ENCODE assay signal across 6 cellular contexts in the genomic region with DNA sequence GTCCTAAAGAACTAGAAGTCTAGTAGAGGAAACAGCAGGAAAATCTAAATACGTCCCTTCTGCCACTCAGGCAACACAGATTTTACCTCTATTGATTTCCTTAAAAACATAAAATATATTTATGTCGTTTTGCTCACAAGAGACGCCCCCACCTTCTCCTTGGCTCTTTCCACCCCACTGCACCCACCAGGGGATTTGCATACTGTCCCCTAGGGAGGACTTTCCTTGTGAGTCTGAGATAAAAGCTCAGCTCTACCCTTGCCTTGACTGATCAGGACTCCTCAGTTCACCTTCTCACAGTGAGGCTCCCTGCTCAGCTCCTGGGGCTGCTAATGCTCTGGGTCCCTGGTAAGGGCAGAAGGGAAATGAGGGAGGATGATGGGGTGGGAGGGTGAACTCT.
A peak's percentile ranks its signal among the peaks of the same experiment; 100 is the strongest.
DNase-seq lines count a peak whose midpoint lies in the region; ATAC-seq and TF ChIP-seq lines count a peak whose summit lies in the region.
"Not testable (repeated sequence)": the region's sequence is repeated elsewhere in the genome, so short reads cannot be mapped to it uniquely, and the experiment has no call there.

No MANE protein-coding gene starts in this region.

- H4K20me1 ChIP-seq in BLaER1; DOHH2 (ENCODE audit: control insufficient read depth, insufficient read depth, low read depth, low read length); Karpas-422 (ENCODE audit: insufficient read depth, low read depth, low read length); OCI-LY7 (ENCODE audit: insufficient read depth, low read length): not testable (repeated sequence)

- H3K4me3 Mint-ChIP-seq in activated B cell treated with CpG ODN at 0.5 μM for 24 hours (peak overlapping the region; percentile 30), naive B cell (peak overlapping the region in 7 of 8 donors; percentile 20 to 79 (median 68))

- TF ChIP-seq CTCF in DOHH2 (IDR thresholded peaks at IDR 0.05; ENCODE audit: low read depth, low read length, poor library complexity, severe bottlenecking); OCI-LY7 (conservative IDR thresholded peaks at IDR 0.05; ENCODE audit: low read length); activated B cell treated with CpG ODN at 0.5 μM for 24 hours (IDR thresholded peaks at IDR 0.05): not testable (repeated sequence)

- H3K27me3 ChIP-seq in BLaER1; DOHH2 (ENCODE audit: control insufficient read depth, low read length); Karpas-422 (ENCODE audit: low read length): not testable (repeated sequence)

- not testable (repeated sequence) for H3K9me3 Mint-ChIP-seq in activated B cell treated with CpG ODN at 0.5 μM for 24 hours, naive B cell

- not testable (repeated sequence) for H3K36me3 Mint-ChIP-seq in activated B cell treated with CpG ODN at 0.5 μM for 24 hours (ENCODE audit: low read depth); naive B cell

- POLR2A ChIA-PET in OCI-LY7 (lab: Charles Lee); activated B cell treated with CpG ODN at 0.5 μM for 24 hours (lab: Charles Lee): not testable (repeated sequence)

- CTCF ChIA-PET in OCI-LY7 (lab: Charles Lee; ENCODE audit: unreplicated experiment); activated B cell treated with CpG ODN at 0.5 μM for 24 hours (lab: Charles Lee): not testable (repeated sequence)

- not testable (repeated sequence) for H3K9me2 ChIP-seq in DOHH2 (replicated peaks; ENCODE audit: control insufficient read depth, low read length); Karpas-422 (replicated peaks; ENCODE audit: insufficient read depth, low read length); OCI-LY7 (ENCODE audit: insufficient read depth, low read length)

- intact Hi-C loops in OCI-LY7 (cut with micrococcal nuclease; ENCODE audit: unreplicated experiment) = loop anchor here (10.0 kb wide), 1 partner anchor 145 kb away; no protein-coding TSS in a partner anchor
- intact Hi-C loops in activated B cell treated with CpG ODN at 0.5 μM for 24 hours (cut with micrococcal nuclease) = not testable (repeated sequence)

- DNase-seq in Karpas-422; OCI-LY7 (ENCODE audit: low spot score); activated B cell treated with CpG ODN at 0.5 μM for 24 hours: not testable (repeated sequence)
- DNase-seq in naive B cell = peak; percentile 38

- not testable (repeated sequence) for H3F3A ChIP-seq in DOHH2 (ENCODE audit: control insufficient read depth, insufficient read depth)

- ATAC-seq in activated B cell treated with CpG ODN at 0.5 μM for 24 hours (ENCODE audit: low read depth) (peak; percentile 34), naive B cell (ENCODE audit: low read depth in 2 of 2) (peak; percentile 52 to 55)

- not testable (repeated sequence) for H3K9ac ChIP-seq in BLaER1
- H3K9ac ChIP-seq in Karpas-422 (ENCODE audit: low read length) = peak overlapping the region; percentile 59

- H3K4me3 ChIP-seq in BLaER1 = not testable (repeated sequence)
- H3K4me3 ChIP-seq in DOHH2 (ENCODE audit: low read length) (peak overlapping the region; percentile 58), Karpas-422 (ENCODE audit: low read length) (peak overlapping the region; percentile 44; the same call in 1 of the 2 replicates), OCI-LY7 (ENCODE audit: low read depth, low read length, poor library complexity, severe bottlenecking) (peak overlapping the region; percentile 51)

- H3K4me2 ChIP-seq in BLaER1 (peak overlapping the region; percentile 43; the same call in 1 of the 2 replicates), DOHH2 (ENCODE audit: low read length) (peak overlapping the region; percentile 65), Karpas-422 (ENCODE audit: low read depth, low read length, poor library complexity, severe bottlenecking) (peak overlapping the region; percentile 59), OCI-LY7 (ENCODE audit: low read length) (peak overlapping the region; percentile 51)

- not testable (repeated sequence) for H2AFZ ChIP-seq in Karpas-422 (ENCODE audit: low read length); OCI-LY7 (ENCODE audit: low read length)

- H3K4me1 ChIP-seq in BLaER1 = peaks cover 10% of the 10 kb centered on the region
- H3K4me1 ChIP-seq in DOHH2 (ENCODE audit: control insufficient read depth, low read length) = peaks cover 23% of the 10 kb centered on the region
- H3K4me1 ChIP-seq in Karpas-422 (ENCODE audit: low read length) = peaks cover 22% of the 10 kb centered on the region
- H3K4me1 ChIP-seq in OCI-LY7 (ENCODE audit: insufficient read depth, low read length, poor library complexity, severe bottlenecking) = peaks cover 30% of the 10 kb centered on the region

- H3K27ac Mint-ChIP-seq in activated B cell treated with CpG ODN at 0.5 μM for 24 hours (peak overlapping the region; percentile 16), naive B cell (peak overlapping the region in 2 of 6 donors; percentile 54 to 63)

- not testable (repeated sequence) for H3K36me3 ChIP-seq in BLaER1; DOHH2 (ENCODE audit: control insufficient read depth, low read length); Karpas-422 (ENCODE audit: insufficient read depth, low read length); OCI-LY7 (ENCODE audit: insufficient read depth, low read length)

- not testable (repeated sequence) for H3K27me3 Mint-ChIP-seq in activated B cell treated with CpG ODN at 0.5 μM for 24 hours
- H3K27me3 Mint-ChIP-seq in naive B cell = peaks cover 0 to 11% (median 5%) of the 10 kb centered on the region in 3 donors

- H3K9me3 ChIP-seq in BLaER1; DOHH2 (ENCODE audit: control insufficient read depth, insufficient read depth, low read length); Karpas-422 (ENCODE audit: low read length); OCI-LY7 (ENCODE audit: low read length): not testable (repeated sequence)

- peaks cover 21% of the 10 kb centered on the region for H3K4me1 Mint-ChIP-seq in activated B cell treated with CpG ODN at 0.5 μM for 24 hours
- H3K4me1 Mint-ChIP-seq in naive B cell = peaks cover 13 to 15% (median 14%) of the 10 kb centered on the region in 3 donors

- BruUV-seq in OCI-LY7 (replicated peaks; lab: Mats Ljungman, UMichigan) = not testable (repeated sequence)

- H3K79me2 ChIP-seq in DOHH2 (ENCODE audit: control insufficient read depth, low read length); Karpas-422 (ENCODE audit: low read length); OCI-LY7 (ENCODE audit: insufficient read depth, low read depth, low read length): not testable (repeated sequence)

- H3K27ac ChIP-seq in BLaER1 = not testable (repeated sequence)
- H3K27ac ChIP-seq in DOHH2 (ENCODE audit: low read depth, low read length) (peak overlapping the region; percentile 54), Karpas-422 (ENCODE audit: low read length) (peak overlapping the region; percentile 76), OCI-LY7 (ENCODE audit: low read depth, low read length, poor library complexity, severe bottlenecking) (peak overlapping the region; percentile 79)
